ENCODE assay signal across 24 cellular contexts in genomic region chr15:96978937-96979473, GRCh38.
"Had no signal": no experiment of that assay in that cellular context is flagged by ENCODE, and none has a peak within 500 bp of the region (broad histone marks: within the 10 kb centered on the region; RNA-seq: fewer than 3 reads in every experiment).

No MANE protein-coding gene starts in this region.

- H3K4me2 ChIP-seq: SK-N-SH had no signal

- H3K4me1 ChIP-seq: SJSA1 had no signal

- H3K27ac ChIP-seq: HL-60, SJSA1 had no signal

- H3K9ac ChIP-seq: SK-N-SH had no signal

- H3K9me3 ChIP-seq: SJSA1 had no signal

- FAIRE-seq: RCC 7860 had no signal

- H3K36me3 ChIP-seq: SJSA1 had no signal

- H3K27me3 ChIP-seq: SJSA1 had no signal

- DNase-seq: KBM-7, MV-4-11, NCI-H1048, NCI-H1105, NCI-H1417, NCI-H1436 treated with DMSO at 0.1 percent for 48 hours, NCI-H1694, NCI-H187 treated with DMSO at 0.1 percent for 48 hours, NCI-H2081, NCI-H2107, NCI-H2227 treated with DMSO at 0.1 percent for 48 hours, NCI-H446, NCI-H510A, NCI-H524 treated with DMSO at 0.1 percent for 48 hours, NCI-H69, NCI-H774, Right ventricle myocardium superior, RPMI8226, SIG-M5, SK-N-SH, SW 1271 had no signal

- H3K4me3 ChIP-seq: SJSA1 had no signal
